Comparison of ENCODE assay signal across 1 cellular context in genomic region chr1:162175393-162175792, GRCh38.
TF ChIP-seq lines count a peak whose summit lies in the region.

No MANE protein-coding gene starts in this region.

TF ChIP-seq in H1, 55 proteins besides CTCF, POLR2A, EP300 and RAD21 (continued from another document):
- TF ChIP-seq TEAD4 (IDR thresholded peaks at IDR 0.05; ENCODE audit: low read depth, low read length) (peak; percentile 86), EGR1 (IDR thresholded peaks at IDR 0.05; ENCODE audit: borderline replicate concordance, low read depth, low read length) (peak; percentile 42; the same call in 1 of the 2 replicates), RBBP5 (IDR thresholded peaks at IDR 0.05; ENCODE audit: borderline replicate concordance, low read depth, low read length) (0 out of 2 replicates have a peak, but pooled peaks have one; percentile 33), BACH1 (IDR thresholded peaks at IDR 0.05; ENCODE audit: low read length) (no peak), SAP30 (IDR thresholded peaks at IDR 0.05; ENCODE audit: insufficient read depth, insufficient replicate concordance, low read length) (no peak), SP1 (IDR thresholded peaks at IDR 0.05; ENCODE audit: low read depth, low read length) (peak; percentile 16; the same call in 1 of the 2 replicates)
